ENCODE assay signal across 8 cellular contexts in genomic region chr4:173370477-173371291, GRCh38. TPM values are rescaled to one million over a fixed set of nuclear protein-coding genes. Genes with fewer than 3 reads are reported as not detected.
DNase-seq lines count a peak whose midpoint lies in the region; ATAC-seq lines count a peak whose summit lies in the region.

A gene with protein sequence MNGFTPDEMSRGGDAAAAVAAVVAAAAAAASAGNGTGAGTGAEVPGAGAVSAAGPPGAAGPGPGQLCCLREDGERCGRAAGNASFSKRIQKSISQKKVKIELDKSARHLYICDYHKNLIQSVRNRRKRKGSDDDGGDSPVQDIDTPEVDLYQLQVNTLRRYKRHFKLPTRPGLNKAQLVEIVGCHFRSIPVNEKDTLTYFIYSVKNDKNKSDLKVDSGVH (plus strand): TSS chr4:173370954. CDS start chr4:173371183, 229 bp downstream.

- peaks cover 13% of the 10 kb centered on the region for H3K36me3 ChIP-seq in BLaER1

- DNase-seq in NCI-H69 (lab: John Stamatoyannopoulos, UW) (peak; percentile 97), cortex of kidney (lab: John Stamatoyannopoulos, UW) (peak; percentile 89), left colon (peak; percentile 98 to 99)
- DNase-seq in activated CD4-positive, alpha-beta T cell treated with anti-CD3 and anti-CD28 coated beads, Interleukin-2, amount 10 ng/mL, durations not matched to agents 7 days and 5 days = peak; percentile 98
- DNase-seq in stimulated activated CD4-positive, alpha-beta T cell treated with anti-CD3 and anti-CD28 coated beads, Interleukin-1b, Interleukin-23, amount 100 ng/mL, for 48 hours = peak; percentile 96

- peak within 1 kb of the TSS; percentile 85 for H3K4me2 ChIP-seq in BLaER1

- peaks cover 41% of the 10 kb centered on the region for H3K4me1 Mint-ChIP-seq in activated CD4-positive, alpha-beta T cell treated with anti-CD3 and anti-CD28 coated beads, Interleukin-2, amount 10 ng/mL, durations not matched to agents 7 days and 5 days

- CTCF ChIA-PET in activated CD4-positive, alpha-beta T cell treated with anti-CD3 and anti-CD28 coated beads, Interleukin-2, amount 10 ng/mL, durations not matched to agents 7 days and 5 days (lab: Charles Lee) = interaction anchor here (0.6 to 2.4 kb wide), 6 partner anchors 14 to 355 kb away, joined by 3 to 10 read pairs (median 4); no protein-coding TSS in a partner anchor

- no peaks in the 10 kb centered on the region for H3K9me3 ChIP-seq in BLaER1

- H3K27me3 Mint-ChIP-seq in activated CD4-positive, alpha-beta T cell treated with anti-CD3 and anti-CD28 coated beads, Interleukin-2, amount 10 ng/mL, durations not matched to agents 7 days and 5 days = no peaks in the 10 kb centered on the region

- peaks cover 64% of the 10 kb centered on the region for H3K4me1 ChIP-seq in BLaER1

- H4K20me1 ChIP-seq in BLaER1 = peaks cover 40% of the 10 kb centered on the region

- H3K4me3 Mint-ChIP-seq in activated CD4-positive, alpha-beta T cell treated with anti-CD3 and anti-CD28 coated beads, Interleukin-2, amount 10 ng/mL, durations not matched to agents 7 days and 5 days = peak within 1 kb of the TSS; percentile 98

- H3K9me3 Mint-ChIP-seq in activated CD4-positive, alpha-beta T cell treated with anti-CD3 and anti-CD28 coated beads, Interleukin-2, amount 10 ng/mL, durations not matched to agents 7 days and 5 days = peaks cover 2% of the 10 kb centered on the region

- peak within 1 kb of the TSS; percentile 80 for H3K4me3 ChIP-seq in BLaER1

- intact Hi-C loops in left colon (cut with DNase I, micrococcal nuclease) = loop anchor here in 1 of 2 donors (5.0 kb wide), 1 partner anchor 38 kb away; the partner anchor contains the start of gene HMGB2

- H3K36me3 Mint-ChIP-seq in activated CD4-positive, alpha-beta T cell treated with anti-CD3 and anti-CD28 coated beads, Interleukin-2, amount 10 ng/mL, durations not matched to agents 7 days and 5 days (ENCODE audit: low read depth) = peaks cover 22% of the 10 kb centered on the region

- peak within 1 kb of the TSS; percentile 78 for H3K27ac ChIP-seq in BLaER1

- H3K27me3 ChIP-seq in BLaER1 = no peaks in the 10 kb centered on the region

- POLR2A ChIA-PET in activated CD4-positive, alpha-beta T cell treated with anti-CD3 and anti-CD28 coated beads, Interleukin-2, amount 10 ng/mL, durations not matched to agents 7 days and 5 days (lab: Charles Lee) = interaction anchor here (0.6 to 4.6 kb wide), 4 partner anchors 11 to 101 kb away, joined by 3 to 59 read pairs (median 6); partner anchors contain the start of gene HMGB2

- peak within 1 kb of the TSS; percentile 99 for H3K27ac Mint-ChIP-seq in activated CD4-positive, alpha-beta T cell treated with anti-CD3 and anti-CD28 coated beads, Interleukin-2, amount 10 ng/mL, durations not matched to agents 7 days and 5 days

- H3K9ac ChIP-seq in BLaER1 = peak within 1 kb of the TSS; percentile 84

- ATAC-seq in GM19328 (IDR thresholded peaks at IDR 0.05; ENCODE audit: unreplicated experiment) = peak; percentile 69
- peak; percentile 71 for ATAC-seq in HG03520 (IDR thresholded peaks at IDR 0.05; ENCODE audit: unreplicated experiment)
- ATAC-seq in left colon = peak; percentile 91

RNA-seq across cellular contexts. Expression of the gene that starts here (rescaled TPM):
- total RNA-seq in activated CD4-positive, alpha-beta T cell treated with anti-CD3 and anti-CD28 coated beads, Interleukin-2, amount 10 ng/mL, durations not matched to agents 7 days and 5 days = 10 to 100 TPM; 15.2 to 22.0 TPM
- total RNA-seq in left colon = 1 to 10 TPM; 6.5 to 7.6 TPM

Comparison
In these comparisons a context has a peak if more than half of its experiments do, and no peak if none do; other contexts are left out.
1. Peak in every context shown above with its lines: DNase-seq, ATAC-seq, H3K4me3 ChIP-seq and H3K27ac ChIP-seq.